Comparison of ENCODE assay signal across 27 cellular contexts in genomic region chr21:25550805-25551204, GRCh38.
"Had no signal": no experiment of that assay in that cellular context is flagged by ENCODE, and none has a peak within 500 bp of the region (broad histone marks: within the 10 kb centered on the region; RNA-seq: fewer than 3 reads in every experiment).

No MANE protein-coding gene starts in this region.

- H3K27me3 ChIP-seq: brain microvascular endothelial cell, dorsolateral prefrontal cortex, gastrocnemius medialis, left lung, pancreas, suprapubic skin, tibial artery had no signal

- H3K4me3 Mint-ChIP-seq: activated naive CD4-positive, alpha-beta T cell treated with anti-CD3 and anti-CD28 coated beads for 36 hours; activated naive CD8-positive, alpha-beta T cell treated with anti-CD3 and anti-CD28 coated beads, Interleukin-2, amount 10 ng/mL, durations not matched to agents 7 days and 5 days had no signal

- H3K9me3 ChIP-seq: gastrocnemius medialis, left lung, pancreas, prostate gland, SK-N-SH, suprapubic skin, tibial artery had no signal

- DNase-seq: activated CD4-positive, alpha-beta T cell treated with anti-CD3 and anti-CD28 coated beads, Interleukin-2, amount 50 U/mL, for 1 hour; activated CD4-positive, CD25-positive, alpha-beta regulatory T cell treated with anti-CD3 and anti-CD28 coated beads, Interleukin-2, amount 50 U/mL, for 72 hours; activated effector memory CD4-positive, alpha-beta T cell treated with Interleukin-2 at 50 U/mL for 16 hours; activated naive CD4-positive, alpha-beta T cell treated with anti-CD3 and anti-CD28 coated beads for 36 hours; activated naive CD8-positive, alpha-beta T cell treated with anti-CD3 and anti-CD28 coated beads, Interleukin-2, amount 10 ng/mL, durations not matched to agents 7 days and 5 days; amniotic stem cell; brain microvascular endothelial cell; dorsolateral prefrontal cortex; effector memory CD4-positive, alpha-beta T cell; gastrocnemius medialis; glutamatergic neuron; left lung; nucleus accumbens; pancreas; retina; SK-N-SH; stimulated activated CD4-positive, alpha-beta T cell treated with anti-CD3 and anti-CD28 coated beads, Interleukin-12 subunit alpha, Interleukin-12 subunit beta, amount 100 ng/mL, for 4 hours; stimulated activated CD4-positive, alpha-beta T cell treated with anti-CD3 and anti-CD28 coated beads, Interleukin-4, amount 100 ng/mL, for 1 hour; SW 1271; T-helper 2 cell; tibial artery had no signal

- H3K27ac Mint-ChIP-seq: activated naive CD4-positive, alpha-beta T cell treated with anti-CD3 and anti-CD28 coated beads for 36 hours; activated naive CD8-positive, alpha-beta T cell treated with anti-CD3 and anti-CD28 coated beads, Interleukin-2, amount 10 ng/mL, durations not matched to agents 7 days and 5 days had no signal

- H3K27me3 Mint-ChIP-seq: activated naive CD8-positive, alpha-beta T cell treated with anti-CD3 and anti-CD28 coated beads, Interleukin-2, amount 10 ng/mL, durations not matched to agents 7 days and 5 days had no signal

- H3K9me3 Mint-ChIP-seq: activated naive CD4-positive, alpha-beta T cell treated with anti-CD3 and anti-CD28 coated beads for 36 hours had no signal

- H3K4me3 ChIP-seq: coronary artery, dorsolateral prefrontal cortex, gastrocnemius medialis, left lung, lung, pancreas, prostate gland, skin epidermis, suprapubic skin, tibial artery had no signal

- H3K4me1 Mint-ChIP-seq: activated naive CD8-positive, alpha-beta T cell treated with anti-CD3 and anti-CD28 coated beads, Interleukin-2, amount 10 ng/mL, durations not matched to agents 7 days and 5 days had no signal

- H3K4me1 ChIP-seq: gastrocnemius medialis, left lung, pancreas, prostate gland, suprapubic skin, tibial artery had no signal

- H3K27ac ChIP-seq: brain microvascular endothelial cell, coronary artery, dorsolateral prefrontal cortex, gastrocnemius medialis, left lung, pancreas, prostate gland, skin epidermis, suprapubic skin, tibial artery had no signal

- ATAC-seq: gastrocnemius medialis, left lung, pancreas, sciatic nerve had no signal

- H3K36me3 ChIP-seq: brain microvascular endothelial cell, gastrocnemius medialis, left lung, pancreas, prostate gland, suprapubic skin, tibial artery had no signal
